19 cellular contexts compared by ENCODE assay signal in genomic region chr9:37988602-37989001, GRCh38.
"Had no signal": no experiment of that assay in that cellular context is flagged by ENCODE, and none has a peak within 500 bp of the region (broad histone marks: within the 10 kb centered on the region; RNA-seq: fewer than 3 reads in every experiment).

No MANE protein-coding gene starts in this region.

- H3K4me1 ChIP-seq: uterus had no signal

- H3K36me3 ChIP-seq: ovary, spleen, transverse colon, uterus had no signal

- DNase-seq: activated CD4-positive, alpha-beta T cell treated with anti-CD3 and anti-CD28 coated beads, Interleukin-2, amount 10 ng/mL, durations not matched to agents 24 days and 14 days; activated CD4-positive, CD25-positive, alpha-beta regulatory T cell; activated CD8-positive, alpha-beta T cell treated with anti-CD3 and anti-CD28 coated beads for 36 hours; activated naive CD4-positive, alpha-beta T cell treated with Interleukin-2 at 50 U/mL for 16 hours; activated naive CD8-positive, alpha-beta T cell treated with anti-CD3 and anti-CD28 coated beads, Interleukin-2, amount 10 ng/mL, durations not matched to agents 7 days and 5 days; activated T-cell treated with anti-CD3 and anti-CD28 coated beads, Interleukin-2, amount 50 U/mL, for 24 hours; cortex of kidney; effector CD4-positive, alpha-beta T cell; naive thymus-derived CD4-positive, alpha-beta T cell; ovary; psoas muscle; spleen; stimulated activated CD4-positive, alpha-beta T cell treated with anti-CD3 and anti-CD28 coated beads, Interleukin-4, amount 100 ng/mL, for 4 hours; stimulated activated naive B cell treated with anti-CD40 and anti-IgM and Interleukin-4, amounts not matched to agents 10 μg/mL and 1 μg/mL and 100 μg/mL, for 72 hours; T-helper 1 cell; T-helper 9 cell; transverse colon; uterus had no signal

- H3K27me3 ChIP-seq: ovary, spleen, transverse colon, uterus had no signal

- H3K27ac ChIP-seq: ovary, psoas muscle, spleen, transverse colon, uterus had no signal

- H3K9me3 ChIP-seq: ovary, psoas muscle, spleen, transverse colon, uterus had no signal

- ATAC-seq: activated CD8-positive, alpha-beta T cell treated with anti-CD3 and anti-CD28 coated beads for 36 hours; naive thymus-derived CD4-positive, alpha-beta T cell; psoas muscle; sciatic nerve; stimulated activated naive B cell treated with anti-CD40 and anti-IgM and Interleukin-4, amounts not matched to agents 10 μg/mL and 1 μg/mL and 100 μg/mL, for 72 hours had no signal

- H3K4me3 ChIP-seq: ovary, psoas muscle, spleen, transverse colon, uterus had no signal
